In genomic region chr13:20782116-20782708, GRCh38 we compare ENCODE assay signal across 14 cellular contexts. TPM values are rescaled to one million over a fixed set of nuclear protein-coding genes. Genes with fewer than 3 reads are reported as not detected.
DNase-seq lines count a peak whose midpoint lies in the region; ATAC-seq and TF ChIP-seq lines count a peak whose summit lies in the region.
"Had no signal": no experiment of that assay in that cellular context is flagged by ENCODE, and none has a peak within 500 bp of the region (broad histone marks: within the 10 kb centered on the region; RNA-seq: fewer than 3 reads in every experiment).

No MANE protein-coding gene starts in this region.

- peak; percentile 82 for ATAC-seq in activated CD8-positive, alpha-beta T cell treated with anti-CD3 and anti-CD28 coated beads for 36 hours
- no peak for ATAC-seq in activated CD8-positive, alpha-beta T cell treated with anti-CD3 and anti-CD28 coated beads, Interleukin-2, amount 10 ng/mL, durations not matched to agents 7 days and 5 days
- ATAC-seq in GM21515 (IDR thresholded peaks at IDR 0.05; ENCODE audit: unreplicated experiment) (peak; percentile 69), HG03066 (IDR thresholded peaks at IDR 0.05; ENCODE audit: low read depth, unreplicated experiment) (peak; percentile 86)
- ATAC-seq in activated T-helper 17 cell treated with anti-CD3 and anti-CD28 coated beads, Interleukin-2, amount 50 U/mL, for 72 hours (replicated peaks): peak; percentile 35

- POLR2A ChIA-PET in activated CD8-positive, alpha-beta T cell treated with anti-CD3 and anti-CD28 coated beads for 36 hours (lab: Charles Lee): interaction anchor here (1.1 to 1.2 kb wide), 2 partner anchors 8 to 67 kb away, joined by 3 to 4 read pairs; partner anchors contain the start of gene EEF1AKMT1
- POLR2A ChIA-PET in activated CD8-positive, alpha-beta T cell treated with anti-CD3 and anti-CD28 coated beads, Interleukin-2, amount 10 ng/mL, durations not matched to agents 7 days and 5 days (lab: Charles Lee): interaction anchor here (1.7 kb wide), 1 partner anchor 8 kb away, joined by 8 read pairs; the partner anchor contains the start of gene EEF1AKMT1
- POLR2A ChIA-PET in activated CD4-positive, alpha-beta memory T cell treated with anti-CD3 and anti-CD28 coated beads for 36 hours (lab: Charles Lee): interaction anchor here (1.3 kb wide), 1 partner anchor 8 kb away, joined by 4 read pairs; the partner anchor contains the start of gene EEF1AKMT1

- no peak for DNase-seq in activated CD8-positive, alpha-beta T cell treated with anti-CD3 and anti-CD28 coated beads for 36 hours
- no peak for DNase-seq in activated CD8-positive, alpha-beta T cell treated with anti-CD3 and anti-CD28 coated beads, Interleukin-2, amount 10 ng/mL, durations not matched to agents 7 days and 5 days
- no peak for DNase-seq in NCI-H187 (lab: John Stamatoyannopoulos, UW)
- no peak for DNase-seq in activated CD4-positive, alpha-beta memory T cell treated with anti-CD3 and anti-CD28 coated beads for 36 hours
- DNase-seq in DMS 273 (lab: John Stamatoyannopoulos, UW; ENCODE audit: unreplicated experiment): no peak
- DNase-seq: activated CD4-positive, alpha-beta T cell treated with anti-CD3 and anti-CD28 coated beads for 1 hour; activated naive CD4-positive, alpha-beta T cell; HFFc6; left ventricle myocardium inferior; NK-92 treated with Interleukin-12 subunit alpha and Interleukin-12 subunit beta, amount 100 ng/mL, for 24 hours; tibial artery had no signal

- H3K36me3 Mint-ChIP-seq in activated CD8-positive, alpha-beta T cell treated with anti-CD3 and anti-CD28 coated beads for 36 hours (ENCODE audit: low read depth): peaks cover 21% of the 10 kb centered on the region
- H3K36me3 Mint-ChIP-seq in activated CD8-positive, alpha-beta T cell treated with anti-CD3 and anti-CD28 coated beads, Interleukin-2, amount 10 ng/mL, durations not matched to agents 7 days and 5 days (ENCODE audit: low read depth): peaks cover 18% of the 10 kb centered on the region
- H3K36me3 Mint-ChIP-seq in activated T-helper 17 cell treated with anti-CD3 and anti-CD28 coated beads, Interleukin-2, amount 50 U/mL, for 72 hours (ENCODE audit: low read depth): peaks cover 51% of the 10 kb centered on the region
- peaks cover 6% of the 10 kb centered on the region for H3K36me3 Mint-ChIP-seq in activated CD4-positive, alpha-beta memory T cell treated with anti-CD3 and anti-CD28 coated beads for 36 hours

- H3K4me3 Mint-ChIP-seq in activated CD8-positive, alpha-beta T cell treated with anti-CD3 and anti-CD28 coated beads for 36 hours: no peak overlapping the region
- no peak overlapping the region for H3K4me3 Mint-ChIP-seq in activated CD8-positive, alpha-beta T cell treated with anti-CD3 and anti-CD28 coated beads, Interleukin-2, amount 10 ng/mL, durations not matched to agents 7 days and 5 days
- no peak overlapping the region for H3K4me3 Mint-ChIP-seq in activated T-helper 17 cell treated with anti-CD3 and anti-CD28 coated beads, Interleukin-2, amount 50 U/mL, for 72 hours
- no peak overlapping the region for H3K4me3 Mint-ChIP-seq in activated CD4-positive, alpha-beta memory T cell treated with anti-CD3 and anti-CD28 coated beads for 36 hours
- H3K4me3 Mint-ChIP-seq: HFFc6 had no signal

- intact Hi-C loops in activated CD8-positive, alpha-beta T cell treated with anti-CD3 and anti-CD28 coated beads for 36 hours (cut with micrococcal nuclease): no loop called here
- intact Hi-C loops in activated CD4-positive, alpha-beta memory T cell treated with anti-CD3 and anti-CD28 coated beads for 36 hours (cut with micrococcal nuclease): no loop called here

- H3K9me3 Mint-ChIP-seq in activated CD8-positive, alpha-beta T cell treated with anti-CD3 and anti-CD28 coated beads for 36 hours: no peaks in the 10 kb centered on the region
- no peaks in the 10 kb centered on the region for H3K9me3 Mint-ChIP-seq in activated CD8-positive, alpha-beta T cell treated with anti-CD3 and anti-CD28 coated beads, Interleukin-2, amount 10 ng/mL, durations not matched to agents 7 days and 5 days (ENCODE audit: insufficient read depth)
- H3K9me3 Mint-ChIP-seq in activated T-helper 17 cell treated with anti-CD3 and anti-CD28 coated beads, Interleukin-2, amount 50 U/mL, for 72 hours: no peaks in the 10 kb centered on the region
- H3K9me3 Mint-ChIP-seq in activated CD4-positive, alpha-beta memory T cell treated with anti-CD3 and anti-CD28 coated beads for 36 hours: no peaks in the 10 kb centered on the region
- H3K9me3 Mint-ChIP-seq: HFFc6 had no signal

- no peak for TF ChIP-seq CTCF in activated CD8-positive, alpha-beta T cell treated with anti-CD3 and anti-CD28 coated beads for 36 hours (IDR thresholded peaks at IDR 0.05)

- H3K27ac Mint-ChIP-seq in activated CD8-positive, alpha-beta T cell treated with anti-CD3 and anti-CD28 coated beads for 36 hours: peak overlapping the region; percentile 15
- H3K27ac Mint-ChIP-seq in activated CD8-positive, alpha-beta T cell treated with anti-CD3 and anti-CD28 coated beads, Interleukin-2, amount 10 ng/mL, durations not matched to agents 7 days and 5 days: no peak overlapping the region
- H3K27ac Mint-ChIP-seq in activated T-helper 17 cell treated with anti-CD3 and anti-CD28 coated beads, Interleukin-2, amount 50 U/mL, for 72 hours: peak overlapping the region; percentile 31
- no peak overlapping the region for H3K27ac Mint-ChIP-seq in activated CD4-positive, alpha-beta memory T cell treated with anti-CD3 and anti-CD28 coated beads for 36 hours
- H3K27ac Mint-ChIP-seq: HFFc6 had no signal

- peaks cover 22% of the 10 kb centered on the region for H3K4me1 Mint-ChIP-seq in activated CD8-positive, alpha-beta T cell treated with anti-CD3 and anti-CD28 coated beads for 36 hours (ENCODE audit: low read depth)
- H3K4me1 Mint-ChIP-seq in activated CD8-positive, alpha-beta T cell treated with anti-CD3 and anti-CD28 coated beads, Interleukin-2, amount 10 ng/mL, durations not matched to agents 7 days and 5 days (ENCODE audit: low read depth): peaks cover 2% of the 10 kb centered on the region
- peaks cover 6% of the 10 kb centered on the region for H3K4me1 Mint-ChIP-seq in activated T-helper 17 cell treated with anti-CD3 and anti-CD28 coated beads, Interleukin-2, amount 50 U/mL, for 72 hours
- H3K4me1 Mint-ChIP-seq in activated CD4-positive, alpha-beta memory T cell treated with anti-CD3 and anti-CD28 coated beads for 36 hours (ENCODE audit: low read depth): peaks cover 4% of the 10 kb centered on the region

- CTCF ChIA-PET in activated CD8-positive, alpha-beta T cell treated with anti-CD3 and anti-CD28 coated beads for 36 hours (lab: Charles Lee): interaction anchor here (0.9 to 1.8 kb wide), 4 partner anchors 15 to 68 kb away, joined by 3 to 7 read pairs (median 4); no protein-coding TSS in a partner anchor
- CTCF ChIA-PET in activated CD8-positive, alpha-beta T cell treated with anti-CD3 and anti-CD28 coated beads, Interleukin-2, amount 10 ng/mL, durations not matched to agents 7 days and 5 days (lab: Charles Lee): interaction anchor here (1.1 kb wide), 1 partner anchor 60 kb away, joined by 4 read pairs; no protein-coding TSS in a partner anchor
- CTCF ChIA-PET in activated CD4-positive, alpha-beta memory T cell treated with anti-CD3 and anti-CD28 coated beads for 36 hours (lab: Charles Lee): no interaction called here

- H3K27me3 Mint-ChIP-seq in activated CD8-positive, alpha-beta T cell treated with anti-CD3 and anti-CD28 coated beads for 36 hours: no peaks in the 10 kb centered on the region
- H3K27me3 Mint-ChIP-seq in activated CD8-positive, alpha-beta T cell treated with anti-CD3 and anti-CD28 coated beads, Interleukin-2, amount 10 ng/mL, durations not matched to agents 7 days and 5 days (ENCODE audit: low read depth): no peaks in the 10 kb centered on the region
- no peaks in the 10 kb centered on the region for H3K27me3 Mint-ChIP-seq in activated T-helper 17 cell treated with anti-CD3 and anti-CD28 coated beads, Interleukin-2, amount 50 U/mL, for 72 hours
- no peaks in the 10 kb centered on the region for H3K27me3 Mint-ChIP-seq in activated CD4-positive, alpha-beta memory T cell treated with anti-CD3 and anti-CD28 coated beads for 36 hours

RNA-seq across cellular contexts. Expression of gene EEF1AKMT1, which starts 8.5 kb away (rescaled TPM):
- total RNA-seq in activated CD8-positive, alpha-beta T cell treated with anti-CD3 and anti-CD28 coated beads for 36 hours: 10 to 100 TPM; 18.7 to 19.6 TPM
- total RNA-seq in activated CD8-positive, alpha-beta T cell treated with anti-CD3 and anti-CD28 coated beads, Interleukin-2, amount 10 ng/mL, durations not matched to agents 7 days and 5 days: 10 to 100 TPM in 1 of 2 experiments, 1 to 10 TPM in 1; 10.0 to 11.2 TPM
- total RNA-seq in activated T-helper 17 cell treated with anti-CD3 and anti-CD28 coated beads, Interleukin-2, amount 50 U/mL, for 72 hours: 10 to 100 TPM; 12.1 to 15.6 TPM
- 10 to 100 TPM; 16.5 to 18.4 TPM for total RNA-seq in activated CD4-positive, alpha-beta memory T cell treated with anti-CD3 and anti-CD28 coated beads for 36 hours

Comparison
In these comparisons a context has a peak if more than half of its experiments do, and no peak if none do; other contexts are left out.
1. H3K27ac Mint-ChIP-seq: peak in activated CD8-positive, alpha-beta T cell treated with anti-CD3 and anti-CD28 coated beads for 36 hours (single experiment) and activated T-helper 17 cell treated with anti-CD3 and anti-CD28 coated beads, Interleukin-2, amount 50 U/mL, for 72 hours (single experiment); none in activated CD8-positive, alpha-beta T cell treated with anti-CD3 and anti-CD28 coated beads, Interleukin-2, amount 10 ng/mL, durations not matched to agents 7 days and 5 days (single experiment) and activated CD4-positive, alpha-beta memory T cell treated with anti-CD3 and anti-CD28 coated beads for 36 hours (single experiment).